In genomic region chr12:116378002-116378401, GRCh38 we compare ENCODE assay signal across 22 cellular contexts.
"Had no signal": no experiment of that assay in that cellular context is flagged by ENCODE, and none has a peak within 500 bp of the region (broad histone marks: within the 10 kb centered on the region; RNA-seq: fewer than 3 reads in every experiment).

No MANE protein-coding gene starts in this region.

- H3K4me1 Mint-ChIP-seq: immature natural killer cell had no signal

- H3K27me3 ChIP-seq: colonic mucosa, right lobe of liver, suprapubic skin, transverse colon had no signal

- DNase-seq: colonic mucosa; hypothalamus; immature natural killer cell; islet precursor cell; kidney glomerular epithelial cell; left colon; left ventricle myocardium superior; lower lobe of right lung; natural killer cell; small intestine; stimulated activated CD4-positive, alpha-beta T cell treated with anti-CD3 and anti-CD28 coated beads, Interleukin-12 subunit alpha, Interleukin-12 subunit beta, amount 100 ng/mL, for 4 hours; stimulated activated CD4-positive, alpha-beta T cell treated with anti-CD3 and anti-CD28 coated beads, Interleukin-1b, Interleukin-23, amount 100 ng/mL, for 48 hours; stimulated activated CD4-positive, alpha-beta T cell treated with anti-CD3 and anti-CD28 coated beads, Interleukin-4, amount 100 ng/mL, for 1 hour; stimulated activated CD8-positive, alpha-beta memory T cell treated with anti-CD3 and anti-CD28 coated beads, Interleukin-4, amount 100 ng/mL, for 48 hours; stimulated activated naive CD4-positive, alpha-beta T cell; stimulated activated naive CD8-positive, alpha-beta T cell treated with anti-CD3 and anti-CD28 coated beads, Interleukin-15, amount 100 ng/mL, for 72 hours; transverse colon had no signal

- H3K4me1 ChIP-seq: colonic mucosa, parathyroid adenoma had no signal

- H3K4me3 ChIP-seq: colonic mucosa, lower lobe of right lung, right lobe of liver, suprapubic skin, transverse colon had no signal

- ATAC-seq: left colon; left ventricle myocardium superior; lower lobe of right lung; natural killer cell; right lobe of liver; stimulated activated naive CD8-positive, alpha-beta T cell treated with anti-CD3 and anti-CD28 coated beads, Interleukin-15, amount 100 ng/mL, for 72 hours had no signal

- H2AFZ ChIP-seq: parathyroid adenoma had no signal

- H3K27me3 Mint-ChIP-seq: stimulated activated naive CD8-positive, alpha-beta T cell treated with anti-CD3 and anti-CD28 coated beads, Interleukin-15, amount 100 ng/mL, for 72 hours had no signal

- H3K9me3 ChIP-seq: colonic mucosa, lower lobe of right lung, right lobe of liver, suprapubic skin, transverse colon had no signal

- H3K4me3 Mint-ChIP-seq: dendritic cell treated with granulocyte-macrophage colony-stimulating factor and Interleukin-4, amounts not matched to agents 40 ng/mL and 50 ng/mL, for 4 days; immature natural killer cell; natural killer cell; neural crest cell; stimulated activated naive CD8-positive, alpha-beta T cell treated with anti-CD3 and anti-CD28 coated beads, Interleukin-15, amount 100 ng/mL, for 72 hours had no signal

- H3K36me3 ChIP-seq: colonic mucosa, lower lobe of right lung, right lobe of liver, suprapubic skin, transverse colon had no signal

- H3K9ac ChIP-seq: parathyroid adenoma had no signal

- H3K27ac Mint-ChIP-seq: dendritic cell treated with granulocyte-macrophage colony-stimulating factor and Interleukin-4, amounts not matched to agents 40 ng/mL and 50 ng/mL, for 4 days; immature natural killer cell; natural killer cell; stimulated activated naive CD8-positive, alpha-beta T cell treated with anti-CD3 and anti-CD28 coated beads, Interleukin-15, amount 100 ng/mL, for 72 hours had no signal

- H3K36me3 Mint-ChIP-seq: immature natural killer cell, natural killer cell had no signal

- H3K27ac ChIP-seq: colonic mucosa, lower lobe of right lung, parathyroid adenoma, right lobe of liver, suprapubic skin, transverse colon had no signal
